12 cellular contexts compared by ENCODE assay signal in genomic region chr15:58462547-58462946, GRCh38. TPM values are rescaled to one million over a fixed set of nuclear protein-coding genes. Genes with fewer than 3 reads are reported as not detected.
DNase-seq lines count a peak whose midpoint lies in the region; ATAC-seq, FAIRE-seq and TF ChIP-seq lines count a peak whose summit lies in the region.
"Had no signal": no experiment of that assay in that cellular context is flagged by ENCODE, and none has a peak within 500 bp of the region (broad histone marks: within the 10 kb centered on the region; RNA-seq: fewer than 3 reads in every experiment).

No MANE protein-coding gene starts in this region.

- H3K4me3 ChIP-seq in transverse colon, result no peak overlapping the region
- H3K4me3 ChIP-seq: right lobe of liver had no signal

- no peaks in the 10 kb centered on the region for H3K9me3 ChIP-seq in transverse colon
- H3K9me3 ChIP-seq: right lobe of liver had no signal

- ATAC-seq in HG03139 (IDR thresholded peaks at IDR 0.05; ENCODE audit: unreplicated experiment) (no peak), HG03175 (IDR thresholded peaks at IDR 0.05; ENCODE audit: unreplicated experiment) (no peak)

- H3K4me3 Mint-ChIP-seq in T-helper 2 cell treated with Interferon-gamma antibody and Interleukin-4, amounts not matched to agents 5 μg/mL and 100 μg/mL, for 36 hours, result no peak overlapping the region

- no peaks in the 10 kb centered on the region for H3K36me3 Mint-ChIP-seq in T-helper 2 cell treated with Interferon-gamma antibody and Interleukin-4, amounts not matched to agents 5 μg/mL and 100 μg/mL, for 36 hours (ENCODE audit: low read depth)

- peaks cover 47% of the 10 kb centered on the region for H3K4me1 Mint-ChIP-seq in T-helper 2 cell treated with Interferon-gamma antibody and Interleukin-4, amounts not matched to agents 5 μg/mL and 100 μg/mL, for 36 hours (ENCODE audit: low read depth)

- H3K4me1 ChIP-seq in transverse colon, result peaks cover 8 to 51% (median 32%) of the 10 kb centered on the region in 4 donors

- no peak for TF ChIP-seq EP300 in transverse colon (IDR thresholded peaks at IDR 0.05; ENCODE audit: low read depth)

- peak overlapping the region; percentile 53 for H3K27ac Mint-ChIP-seq in T-helper 2 cell treated with Interferon-gamma antibody and Interleukin-4, amounts not matched to agents 5 μg/mL and 100 μg/mL, for 36 hours

- intact Hi-C loops in transverse colon (cut with DNase I; ENCODE audit: low total_unique reads), result no loop called here

- H3K27me3 ChIP-seq in transverse colon, result no peaks in the 10 kb centered on the region
- H3K27me3 ChIP-seq: right lobe of liver had no signal

- no peaks in the 10 kb centered on the region for H3K9me3 Mint-ChIP-seq in T-helper 2 cell treated with Interferon-gamma antibody and Interleukin-4, amounts not matched to agents 5 μg/mL and 100 μg/mL, for 36 hours

- H3K27ac ChIP-seq in transverse colon, result peak overlapping the region in 3 of 4 donors; percentile 6 to 56 (median 14)
- H3K27ac ChIP-seq: right lobe of liver, VCaP had no signal

- 64% methylated on average over 4 of the region's 4 CpGs; no CpG with 5 or more reads in 1 of the 2 donors for WGBS in transverse colon (ENCODE audit: low coverage in 1 of 2), 2 donors

- no peaks in the 10 kb centered on the region for H3K36me3 ChIP-seq in transverse colon
- H3K36me3 ChIP-seq: right lobe of liver had no signal

- DNase-seq in T-helper 2 cell treated with Interferon-gamma antibody and Interleukin-4, amounts not matched to agents 5 μg/mL and 100 μg/mL, for 36 hours (ENCODE audit: low spot score), result no peak
- no peak for DNase-seq in T-helper 2 cell
- peak; percentile 30 for DNase-seq in RCC 7860 (ENCODE audit: low spot score)
- peak; percentile 58 for DNase-seq in iPS-NIHi7 (ENCODE audit: extremely low spot score)
- peak; percentile 66 for DNase-seq in transverse colon
- DNase-seq in NOMO-1 (lab: John Stamatoyannopoulos, UW; ENCODE audit: unreplicated experiment in 2 of 2), result no peak
- DNase-seq: right lobe of liver had no signal

- no peaks in the 10 kb centered on the region for H3K27me3 Mint-ChIP-seq in T-helper 2 cell treated with Interferon-gamma antibody and Interleukin-4, amounts not matched to agents 5 μg/mL and 100 μg/mL, for 36 hours (ENCODE audit: low read depth)

- in situ Hi-C loops in transverse colon (cut with MboI; ENCODE audit: low pct_ligation_motif_present in 1 of 4, low pct_unique_long_range_greater_than_20kb in 1 of 4, low sequenced_read_pairs in 3 of 4), result no loop called here

- no peak for FAIRE-seq in RCC 7860 (lab: Jason Lieb, UNC)
- FAIRE-seq: endometrium, islet of Langerhans had no signal

- TF ChIP-seq POLR2A in transverse colon (IDR thresholded peaks at IDR 0.05), result no peak

- TF ChIP-seq CTCF in transverse colon (IDR thresholded peaks at IDR 0.05), result no peak

RNA-seq across cellular contexts. Expression of gene LIPC, which starts 30.8 kb away (rescaled TPM):
- total RNA-seq in transverse colon, result 1 to 10 TPM in 2 of 4 donors, under 1 TPM in 1, not detected in 1; 0.48 to 8.2 (median 2.6) TPM

Comparison
In these comparisons a context has a peak if more than half of its experiments do, and no peak if none do; other contexts are left out.
1. DNase-seq: peak in RCC 7860 (single experiment), iPS-NIHi7 (single experiment) and transverse colon (single experiment); none in T-helper 2 cell treated with Interferon-gamma antibody and Interleukin-4, amounts not matched to agents 5 μg/mL and 100 μg/mL, for 36 hours (single experiment), T-helper 2 cell (0 of 5) and NOMO-1 (0 of 2).